Comparison of ENCODE assay signal across 25 cellular contexts in genomic region chr13:35765941-35766340, GRCh38.
"Had no signal": no experiment of that assay in that cellular context is flagged by ENCODE, and none has a peak within 500 bp of the region (broad histone marks: within the 10 kb centered on the region; RNA-seq: fewer than 3 reads in every experiment).

No MANE protein-coding gene starts in this region.

- DNase-seq: activated CD4-positive, alpha-beta memory T cell treated with anti-CD3 and anti-CD28 coated beads for 36 hours; activated CD4-positive, alpha-beta T cell treated with anti-CD3 and anti-CD28 coated beads for 48 hours; activated CD8-positive, alpha-beta memory T cell treated with anti-CD3 and anti-CD28 coated beads, Interleukin-2, amount 50 U/mL, for 4 hours; activated effector memory CD4-positive, alpha-beta T cell treated with anti-CD3 and anti-CD28 coated beads, Interleukin-2, amount 50 U/mL, for 16 hours; activated naive CD4-positive, alpha-beta T cell treated with anti-CD3 and anti-CD28 coated beads for 36 hours; activated naive CD8-positive, alpha-beta T cell treated with anti-CD3 and anti-CD28 coated beads for 36 hours; activated T-cell treated with anti-CD3 and anti-CD28 coated beads, Interleukin-2, amount 50 U/mL, for 1 hour; adrenal gland; central memory CD4-positive, alpha-beta T cell; foreskin fibroblast; heart right ventricle; occipital lobe; stimulated activated CD4-positive, alpha-beta T cell treated with anti-CD3 and anti-CD28 coated beads, Interleukin-2, amount 100 ng/mL, for 48 hours; stimulated activated naive CD4-positive, alpha-beta T cell treated with Interleukin-2 at 50 U/mL for 16 hours had no signal

- H3K27me3 ChIP-seq: adrenal gland, ascending aorta, breast epithelium, heart right ventricle, left lung, tibial nerve had no signal

- H3K4me1 Mint-ChIP-seq: activated naive CD8-positive, alpha-beta T cell treated with anti-CD3 and anti-CD28 coated beads for 36 hours had no signal

- H3K27ac ChIP-seq: adrenal gland, ascending aorta, heart right ventricle, left lung, VCaP had no signal

- H3K27ac Mint-ChIP-seq: activated CD4-positive, alpha-beta memory T cell treated with anti-CD3 and anti-CD28 coated beads for 36 hours; activated naive CD4-positive, alpha-beta T cell treated with anti-CD3 and anti-CD28 coated beads for 36 hours; activated naive CD8-positive, alpha-beta T cell treated with anti-CD3 and anti-CD28 coated beads for 36 hours; activated T-helper 1 cell treated with anti-CD3 and anti-CD28 coated beads, Interleukin-12 subunit alpha, Interleukin-12 subunit beta, Interleukin-2, Interleukin-4 antibody, amounts not matched to agents 30 ng/mL and 10 ng/mL and 1 ng/mL, durations not matched to agents 14 hours and 24 hours and 36 hours had no signal

- H3K4me3 Mint-ChIP-seq: activated CD4-positive, alpha-beta memory T cell treated with anti-CD3 and anti-CD28 coated beads for 36 hours; activated naive CD4-positive, alpha-beta T cell treated with anti-CD3 and anti-CD28 coated beads for 36 hours; activated naive CD8-positive, alpha-beta T cell treated with anti-CD3 and anti-CD28 coated beads for 36 hours; activated T-helper 1 cell treated with anti-CD3 and anti-CD28 coated beads, Interleukin-12 subunit alpha, Interleukin-12 subunit beta, Interleukin-2, Interleukin-4 antibody, amounts not matched to agents 30 ng/mL and 10 ng/mL and 1 ng/mL, durations not matched to agents 14 hours and 24 hours and 36 hours; nephron had no signal

- H3K27me3 Mint-ChIP-seq: activated CD4-positive, alpha-beta memory T cell treated with anti-CD3 and anti-CD28 coated beads for 36 hours; activated naive CD8-positive, alpha-beta T cell treated with anti-CD3 and anti-CD28 coated beads for 36 hours had no signal

- H3K9me3 Mint-ChIP-seq: activated CD4-positive, alpha-beta memory T cell treated with anti-CD3 and anti-CD28 coated beads for 36 hours; activated naive CD4-positive, alpha-beta T cell treated with anti-CD3 and anti-CD28 coated beads for 36 hours; activated naive CD8-positive, alpha-beta T cell treated with anti-CD3 and anti-CD28 coated beads for 36 hours; activated T-helper 1 cell treated with anti-CD3 and anti-CD28 coated beads, Interleukin-12 subunit alpha, Interleukin-12 subunit beta, Interleukin-2, Interleukin-4 antibody, amounts not matched to agents 30 ng/mL and 10 ng/mL and 1 ng/mL, durations not matched to agents 14 hours and 24 hours and 36 hours; nephron had no signal

- ATAC-seq: activated CD4-positive, CD25-positive, alpha-beta regulatory T cell treated with anti-CD3 and anti-CD28 coated beads, Interleukin-2, amount 50 U/mL, for 24 hours; esophagus mucosa; heart right ventricle; right cardiac atrium had no signal

- H3K36me3 Mint-ChIP-seq: activated CD4-positive, alpha-beta memory T cell treated with anti-CD3 and anti-CD28 coated beads for 36 hours; activated naive CD8-positive, alpha-beta T cell treated with anti-CD3 and anti-CD28 coated beads for 36 hours had no signal

- H3K9me3 ChIP-seq: adrenal gland, ascending aorta, breast epithelium, heart right ventricle, left lung, tibial nerve had no signal

- H3K36me3 ChIP-seq: adrenal gland, ascending aorta, breast epithelium, heart right ventricle, left lung, tibial nerve had no signal

- H3K4me1 ChIP-seq: adrenal gland, ascending aorta, breast epithelium, heart right ventricle, left lung, tibial nerve had no signal

- H3K4me3 ChIP-seq: adrenal gland, ascending aorta, heart right ventricle, left lung, lung had no signal
